17 cellular contexts compared by ENCODE assay signal in the genomic region with DNA sequence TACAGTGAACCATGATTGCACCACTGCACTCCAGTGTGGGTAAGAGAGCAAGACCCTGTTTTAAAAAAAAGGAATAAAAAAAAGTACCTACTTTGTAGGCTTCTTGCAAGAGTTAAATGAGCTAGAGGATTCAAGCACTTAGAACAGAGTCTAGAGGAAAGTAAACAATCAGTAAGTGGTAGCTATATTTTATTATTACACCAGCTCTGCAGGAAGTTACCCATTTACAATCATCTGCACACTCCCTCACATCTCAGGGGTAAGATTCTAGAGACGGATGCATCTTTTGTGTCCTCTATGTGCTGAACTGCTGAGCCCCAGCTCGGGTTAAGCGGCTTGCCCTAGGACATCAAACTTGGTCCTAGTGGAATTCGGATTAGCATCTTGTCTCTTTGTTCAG.
"Had no signal": no experiment of that assay in that cellular context is flagged by ENCODE, and none has a peak within 500 bp of the region (broad histone marks: within the 10 kb centered on the region; RNA-seq: fewer than 3 reads in every experiment).

No MANE protein-coding gene starts in this region.

- ATAC-seq: left lobe of liver; naive thymus-derived CD4-positive, alpha-beta T cell; sciatic nerve; stimulated activated naive CD8-positive, alpha-beta T cell treated with anti-CD3 and anti-CD28 coated beads, Interleukin-15, amount 100 ng/mL, for 72 hours had no signal

- H3K4me3 ChIP-seq: dorsolateral prefrontal cortex, lung, prostate gland, right atrium auricular region, smooth muscle cell, thyroid gland had no signal

- DNase-seq: dorsolateral prefrontal cortex; effector CD4-positive, alpha-beta T cell; naive thymus-derived CD4-positive, alpha-beta T cell; nucleus accumbens; stimulated activated CD4-positive, alpha-beta T cell treated with anti-CD3 and anti-CD28 coated beads, Interleukin-12 subunit alpha, Interleukin-12 subunit beta, amount 100 ng/mL, for 4 hours; stimulated activated CD4-positive, alpha-beta T cell treated with anti-CD3 and anti-CD28 coated beads, Interleukin-1b, Interleukin-23, amount 100 ng/mL, for 48 hours; stimulated activated CD4-positive, alpha-beta T cell treated with anti-CD3 and anti-CD28 coated beads, Interleukin-4, amount 100 ng/mL, for 1 hour; stimulated activated CD8-positive, alpha-beta memory T cell treated with anti-CD3 and anti-CD28 coated beads, Interleukin-4, amount 100 ng/mL, for 48 hours; stimulated activated naive CD4-positive, alpha-beta T cell; stimulated activated naive CD8-positive, alpha-beta T cell treated with anti-CD3 and anti-CD28 coated beads, Interleukin-15, amount 100 ng/mL, for 72 hours; thyroid gland had no signal

- H3K36me3 ChIP-seq: prostate gland, right atrium auricular region, thyroid gland had no signal

- H3K4me1 ChIP-seq: prostate gland, right atrium auricular region, thyroid gland had no signal

- H3K9me3 ChIP-seq: prostate gland, right atrium auricular region, thyroid gland had no signal
